In genomic region chr3:46946856-46947544, GRCh38 we compare ENCODE assay signal across 8 cellular contexts. TPM values are rescaled to one million over a fixed set of nuclear protein-coding genes. Genes with fewer than 3 reads are reported as not detected.
A peak's percentile ranks its signal among the peaks of the same experiment; 100 is the strongest.
DNase-seq lines count a peak whose midpoint lies in the region; ATAC-seq and TF ChIP-seq lines count a peak whose summit lies in the region.

No MANE protein-coding gene starts in this region.

- no peaks in the 10 kb centered on the region for H3K27me3 ChIP-seq in HCT116 (ENCODE audit: insufficient read depth, low read length)
- H3K27me3 ChIP-seq in duodenal mucosa (ENCODE audit: control insufficient read depth in 1 of 2, insufficient read depth in 2 of 2, low read length in 2 of 2) = no peaks in the 10 kb centered on the region
- H3K27me3 ChIP-seq in trophoblast cell (ENCODE audit: insufficient read depth, low read length) = no peaks in the 10 kb centered on the region
- no peaks in the 10 kb centered on the region for H3K27me3 ChIP-seq in neural progenitor cell

- ATAC-seq in HCT116 (peak; percentile 29), HG02763 (IDR thresholded peaks at IDR 0.05; ENCODE audit: unreplicated experiment) (no peak)

- DNase-seq in HCT116 (ENCODE audit: low read depth, low spot score) (no peak), trophoblast cell (peak; percentile 57 to 69), GM13976 (ENCODE audit: low spot score) (no peak), neural progenitor cell (ENCODE audit: low spot score) (no peak), AG08396 (ENCODE audit: low spot score) (no peak)
- peak; percentile 74 for DNase-seq in activated CD4-positive, alpha-beta T cell treated with anti-CD3 and anti-CD28 coated beads for 48 hours

- no peak overlapping the region for H4K12ac ChIP-seq in trophoblast cell (ENCODE audit: low read depth, low read length)

- H3K18ac ChIP-seq in trophoblast cell (ENCODE audit: low read length) = peak overlapping the region; percentile 10

- H3K4me3 ChIP-seq in HCT116 (replicated peaks in 1 of 2; ENCODE audit: low read depth in 1 of 2, low read length in 2 of 2) (peak overlapping the region in 1 of 2 experiments; percentile 4; a peak in 1 of 4 replicates), duodenal mucosa (ENCODE audit: low read depth in 1 of 2, low read length in 2 of 2) (peak overlapping the region; percentile 27 to 38), trophoblast cell (ENCODE audit: low read depth, low read length) (no peak overlapping the region), neural progenitor cell (no peak overlapping the region)

- no peaks in the 10 kb centered on the region for H3K9me3 ChIP-seq in HCT116 (ENCODE audit: control insufficient read depth in 1 of 2, insufficient read depth in 1 of 2, low read depth in 1 of 2, low read length in 2 of 2)
- H3K9me3 ChIP-seq in duodenal mucosa (ENCODE audit: control insufficient read depth in 1 of 2, low read length in 2 of 2) = no peaks in the 10 kb centered on the region
- H3K9me3 ChIP-seq in trophoblast cell (ENCODE audit: insufficient read depth, low read depth, low read length) = peaks cover 1% of the 10 kb centered on the region
- H3K9me3 ChIP-seq in neural progenitor cell (ENCODE audit: low read depth) = no peaks in the 10 kb centered on the region

- no peak for TF ChIP-seq RAD21 in HCT116 (IDR thresholded peaks at IDR 0.05; ENCODE audit: low read depth)

- H2AFZ ChIP-seq in HCT116 (ENCODE audit: low read depth, low read length, poor library complexity, severe bottlenecking) (no peak overlapping the region), trophoblast cell (ENCODE audit: insufficient read depth, low read length, poor library complexity) (no peak overlapping the region), neural progenitor cell (replicated peaks) (no peak overlapping the region)

- RAD21 ChIA-PET in HCT116 (lab: Charles Lee; ENCODE audit: low non-redundant PET in 1 of 2, low total read pairs in 2 of 2, uncharacterized antibody in 2 of 2, unreplicated experiment in 2 of 2) = interaction anchor here in 1 of 2 experiments (0.7 kb wide), 1 partner anchor 24 kb away, joined by 3 read pairs; no protein-coding TSS in a partner anchor

- no peak overlapping the region for H3K27ac Mint-ChIP-seq in neural progenitor cell

- intact Hi-C loops in HCT116 (cut with micrococcal nuclease) = no loop called here

- H4K20me1 ChIP-seq in HCT116 (ENCODE audit: insufficient read depth) (peaks cover 37% of the 10 kb centered on the region; the same call in 1 of the 2 replicates), neural progenitor cell (ENCODE audit: low read depth) (peaks cover 97% of the 10 kb centered on the region)

- H3K4me3 Mint-ChIP-seq in neural progenitor cell = no peak overlapping the region

- peak overlapping the region; percentile 21 for H3K9ac ChIP-seq in HCT116 (ENCODE audit: low read length)
- peak overlapping the region; percentile 37 to 63 for H3K9ac ChIP-seq in duodenal mucosa (ENCODE audit: low read depth in 1 of 2, low read length in 2 of 2)
- no peak overlapping the region for H3K9ac ChIP-seq in trophoblast cell (ENCODE audit: low read length)
- H3K9ac ChIP-seq in neural progenitor cell = no peak overlapping the region

- peak overlapping the region; percentile 73 for H3K4ac ChIP-seq in trophoblast cell (ENCODE audit: low read depth, low read length)

- no peak overlapping the region for H2BK12ac ChIP-seq in trophoblast cell (ENCODE audit: low read length)

- no CpG with 5 or more reads among the region's 7 CpGs for WGBS in trophoblast cell (ENCODE audit: extremely low coverage, insufficient coverage, insufficient read length)

- no peak overlapping the region for H3K23ac ChIP-seq in trophoblast cell (ENCODE audit: low read length)

- H2AK5ac ChIP-seq in trophoblast cell (ENCODE audit: low read length) = no peak overlapping the region

- H4K91ac ChIP-seq in trophoblast cell (ENCODE audit: low read depth, low read length) = no peak overlapping the region

- no peaks in the 10 kb centered on the region for H3K9me2 ChIP-seq in HCT116 (ENCODE audit: insufficient read depth)

- H3K27ac ChIP-seq in HCT116 (ENCODE audit: low read depth, low read length) (no peak overlapping the region), duodenal mucosa (ENCODE audit: low read depth, low read length) (peak overlapping the region; percentile 85), trophoblast cell (ENCODE audit: low read depth, low read length) (no peak overlapping the region), neural progenitor cell (no peak overlapping the region)

- CTCF ChIA-PET in HCT116 (lab: Charles Lee) = interaction anchor here (1.3 to 1.8 kb wide), 2 partner anchors 11 to 23 kb away, joined by 4 to 7 read pairs; no protein-coding TSS in a partner anchor

- POLR2A ChIA-PET in HCT116 (lab: Charles Lee) = interaction anchor here (0.7 to 1.9 kb wide), 3 partner anchors 12 to 30 kb away, joined by 3 to 5 read pairs (median 4); partner anchors contain the start of gene CCDC12

- no peak for TF ChIP-seq CTCF in HCT116 (IDR thresholded peaks at IDR 0.05 in 2 of 3, conservative IDR thresholded peaks at IDR 0.05 in 1 of 3; ENCODE audit: borderline replicate concordance in 1 of 3, insufficient read depth in 1 of 3, low read depth in 2 of 3, low read length in 2 of 3)
- no peak for TF ChIP-seq CTCF in GM13976 (IDR thresholded peaks at IDR 0.05; ENCODE audit: borderline replicate concordance, control extremely low read depth, extremely low read depth, insufficient read depth, missing control alignments)
- no peak for TF ChIP-seq CTCF in neural progenitor cell (IDR thresholded peaks at IDR 0.05)

- no peak overlapping the region for H3K14ac ChIP-seq in trophoblast cell (ENCODE audit: low read length)

- no peak overlapping the region for H4K8ac ChIP-seq in trophoblast cell (ENCODE audit: low read depth, low read length)

- H3K36me3 ChIP-seq in HCT116 (ENCODE audit: control insufficient read depth in 1 of 2, insufficient read depth in 2 of 2, low read length in 2 of 2) (peaks cover 0 to 9% of the 10 kb centered on the region in 2 experiments; a peak in 1 of 4 replicates), duodenal mucosa (ENCODE audit: control insufficient read depth in 1 of 2, insufficient read depth in 2 of 2, low read length in 2 of 2) (no peaks in the 10 kb centered on the region), trophoblast cell (ENCODE audit: control insufficient read depth in 1 of 2, insufficient read depth in 2 of 2, low read length in 2 of 2) (peaks cover 6 to 7% of the 10 kb centered on the region in 2 experiments), neural progenitor cell (no peaks in the 10 kb centered on the region)

- no peaks in the 10 kb centered on the region for H3F3A ChIP-seq in neural progenitor cell (ENCODE audit: low read depth)

- no peak overlapping the region for H2BK5ac ChIP-seq in trophoblast cell (ENCODE audit: low read depth, low read length, poor library complexity)

- peaks cover 19% of the 10 kb centered on the region for H3K4me1 Mint-ChIP-seq in neural progenitor cell

- in situ Hi-C loops in GM13976 (cut with MboI; ENCODE audit: low sequenced_read_pairs, unreplicated experiment) = no loop called here

- TF ChIP-seq POLR2A in HCT116 (IDR thresholded peaks at IDR 0.05; ENCODE audit: borderline replicate concordance, extremely low read depth, insufficient read depth, insufficient read length) = no peak

- H3K79me2 ChIP-seq in HCT116 (ENCODE audit: insufficient read depth, low read length) = peaks cover 98% of the 10 kb centered on the region
- peaks cover 15% of the 10 kb centered on the region for H3K79me2 ChIP-seq in trophoblast cell (ENCODE audit: control insufficient read depth, insufficient read depth, low read length, poor library complexity)
- H3K79me2 ChIP-seq in neural progenitor cell (ENCODE audit: low read depth) = peaks cover 98% of the 10 kb centered on the region

- no peak overlapping the region for H2BK120ac ChIP-seq in trophoblast cell (ENCODE audit: insufficient read depth, low read length, poor library complexity)

- H3K4me2 ChIP-seq in HCT116 (ENCODE audit: low read length) = peak overlapping the region; percentile 64
- H3K4me2 ChIP-seq in trophoblast cell (ENCODE audit: low read length) = no peak overlapping the region
- no peak overlapping the region for H3K4me2 ChIP-seq in neural progenitor cell

- peaks cover 13% of the 10 kb centered on the region for H3K27me3 Mint-ChIP-seq in neural progenitor cell (ENCODE audit: insufficient read depth, low read depth)

- H3K4me1 ChIP-seq in HCT116 (ENCODE audit: control insufficient read depth in 1 of 2, insufficient read depth in 2 of 2, low read length in 2 of 2) (peaks cover 68 to 92% of the 10 kb centered on the region in 2 experiments), duodenal mucosa (ENCODE audit: control insufficient read depth in 1 of 2, insufficient read depth in 2 of 2, low read length in 2 of 2) (peaks cover 85 to 91% of the 10 kb centered on the region in 2 donors), trophoblast cell (ENCODE audit: control insufficient read depth in 1 of 2, insufficient read depth in 2 of 2, low read length in 2 of 2) (peaks cover 58 to 67% of the 10 kb centered on the region in 2 experiments), neural progenitor cell (peaks cover 5% of the 10 kb centered on the region)

- H3K36me3 Mint-ChIP-seq in neural progenitor cell = peaks cover 24% of the 10 kb centered on the region

- no TSS peak for BruUV-seq in HCT116 (replicated peaks; lab: Mats Ljungman, UMichigan)

- H3K9me3 Mint-ChIP-seq in neural progenitor cell = no peaks in the 10 kb centered on the region

- peaks cover 4% of the 10 kb centered on the region for H3K79me1 ChIP-seq in trophoblast cell (ENCODE audit: low read length)

TF ChIP-seq in HCT116, 20 proteins besides CTCF, POLR2A, EP300 and RAD21 (continues in another document):
- TF ChIP-seq ZNF274 (IDR thresholded peaks at IDR 0.05; ENCODE audit: low read depth, low read length) = no peak
- no peak for TF ChIP-seq ATF3 (IDR thresholded peaks at IDR 0.05)
- TF ChIP-seq JUND (IDR thresholded peaks at IDR 0.05) = no peak
- no peak for TF ChIP-seq MAX (IDR thresholded peaks at IDR 0.05)
- TF ChIP-seq FOSL1 (IDR thresholded peaks at IDR 0.05; ENCODE audit: low read depth) = no peak; the same call in 1 of the 2 replicates
- no peak for TF ChIP-seq TCF7L2 (IDR thresholded peaks at IDR 0.05; ENCODE audit: borderline replicate concordance, extremely low read depth, insufficient read depth, insufficient read length)
- no peak for TF ChIP-seq ZFX (IDR thresholded peaks at IDR 0.05)

RNA-seq across cellular contexts. Expression of gene CCDC12, which starts 29.5 kb away (rescaled TPM):
- total RNA-seq in HCT116 (2021; ENCODE audit: unreplicated experiment) (46.5 TPM), neural progenitor cell (ENCODE audit: low replicate concordance) (17.9 and 44.0 TPM in 2 replicates)
- polyA plus RNA-seq in HCT116 (2012) = 53.5 and 55.3 TPM in 2 replicates
- 47.9 and 48.1 TPM in 2 replicates for polyA plus RNA-seq in trophoblast cell (2013)

RNA-seq across cellular contexts. Expression of gene NBEAL2, which starts 32.5 kb away (rescaled TPM):
- total RNA-seq in HCT116 (2021; ENCODE audit: unreplicated experiment) (72.9 TPM), neural progenitor cell (ENCODE audit: low replicate concordance) (6.3 and 19.1 TPM in 2 replicates)
- polyA plus RNA-seq in HCT116 (2012) = 55.2 and 61.9 TPM in 2 replicates
- polyA plus RNA-seq in trophoblast cell (2013) = 18.1 and 18.9 TPM in 2 replicates

Comparison
In these comparisons a context has a peak if more than half of its experiments do, and no peak if none do; other contexts are left out.
1. DNase-seq: peak in activated CD4-positive, alpha-beta T cell treated with anti-CD3 and anti-CD28 coated beads for 48 hours (single experiment) and trophoblast cell (2 of 2); none in HCT116 (single experiment), GM13976 (single experiment), neural progenitor cell (single experiment) and AG08396 (single experiment).
2. H3K4me3 ChIP-seq: peak in duodenal mucosa (2 of 2); none in trophoblast cell (single experiment) and neural progenitor cell (single experiment).
3. H3K9ac ChIP-seq: peak in HCT116 (single experiment) and duodenal mucosa (2 of 2); none in trophoblast cell (single experiment) and neural progenitor cell (single experiment).